Comparison of ENCODE assay signal across 11 cellular contexts in the genomic region with DNA sequence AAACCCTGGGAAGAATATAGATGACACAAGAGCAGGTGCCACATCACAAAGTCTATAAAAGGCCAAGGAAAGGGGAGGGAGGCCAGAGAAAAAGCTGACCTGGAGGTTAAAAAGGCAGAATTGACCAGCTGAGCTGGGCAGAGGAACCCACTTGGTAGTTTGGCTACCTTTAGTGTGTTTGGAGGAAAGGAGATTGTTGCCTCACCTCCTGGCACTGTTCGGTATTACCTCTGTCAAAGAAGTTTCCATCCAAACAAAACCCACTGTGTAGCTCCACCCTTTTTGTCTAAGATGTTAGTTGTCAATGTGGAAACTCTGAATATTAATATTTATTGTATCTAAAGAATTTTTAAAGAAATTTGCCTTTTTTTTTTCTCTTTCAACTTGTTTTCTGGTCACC. TPM values are rescaled to one million over a fixed set of nuclear protein-coding genes. Genes with fewer than 3 reads are reported as not detected.
DNase-seq lines count a peak whose midpoint lies in the region; ATAC-seq, FAIRE-seq and TF ChIP-seq lines count a peak whose summit lies in the region.
"Had no signal": no experiment of that assay in that cellular context is flagged by ENCODE, and none has a peak within 500 bp of the region (broad histone marks: within the 10 kb centered on the region; RNA-seq: fewer than 3 reads in every experiment).

No MANE protein-coding gene starts in this region.

- 95 to 97% methylated on average over 1 of the region's 1 CpG for WGBS in GM23248 (ENCODE audit: low coverage in 1 of 2, low lambda C conversion rate in 2 of 2, missing lambda C conversion rate in 2 of 2), 2 experiments
- WGBS in endodermal cell (ENCODE audit: insufficient coverage in 1 of 2, insufficient read length in 1 of 2), 2 experiments, result 100% methylated on average over 1 of the region's 1 CpG; no CpG with 5 or more reads in 1 of the 2 experiments
- 37 to 42% methylated on average over 1 of the region's 1 CpG for WGBS in pancreas, 2 donors

- H3K27me3 ChIP-seq in GM23248 (replicated peaks; ENCODE audit: insufficient read depth), result no peaks in the 10 kb centered on the region
- no peaks in the 10 kb centered on the region for H3K27me3 ChIP-seq in endodermal cell (ENCODE audit: control insufficient read depth, insufficient read depth, low read length, poor library complexity, severe bottlenecking)
- no peaks in the 10 kb centered on the region for H3K27me3 ChIP-seq in pancreas

- H3K4me3 ChIP-seq in GM23248 (no peak overlapping the region), NB4 (ENCODE audit: low read depth, low read length) (no peak overlapping the region), endodermal cell (ENCODE audit: low read length) (no peak overlapping the region), pancreas (no peak overlapping the region)

- H3K4me3 Mint-ChIP-seq in endodermal cell, result no peak overlapping the region
- H3K4me3 Mint-ChIP-seq: activated T-cell treated with anti-CD3 and anti-CD28 coated beads, Interleukin-2, amount 50 U/mL, for 24 hours; dendritic cell treated with granulocyte-macrophage colony-stimulating factor and Interleukin-4, amounts not matched to agents 40 ng/mL and 50 ng/mL, for 4 days had no signal

- no peak overlapping the region for H3K27ac ChIP-seq in GM23248
- no peak overlapping the region for H3K27ac ChIP-seq in endodermal cell (ENCODE audit: low read depth, low read length)
- peak overlapping the region in 1 of 4 donors; percentile 46 for H3K27ac ChIP-seq in pancreas

- no peak overlapping the region for H3K27ac Mint-ChIP-seq in endodermal cell
- H3K27ac Mint-ChIP-seq: activated T-cell treated with anti-CD3 and anti-CD28 coated beads, Interleukin-2, amount 50 U/mL, for 24 hours; dendritic cell treated with granulocyte-macrophage colony-stimulating factor and Interleukin-4, amounts not matched to agents 40 ng/mL and 50 ng/mL, for 4 days had no signal

- ATAC-seq in pancreas (peak; percentile 78 to 89 (median 84)), HG03196 (IDR thresholded peaks at IDR 0.05; ENCODE audit: unreplicated experiment) (no peak), HG02870 (IDR thresholded peaks at IDR 0.05; ENCODE audit: unreplicated experiment) (no peak)

- peaks cover 4% of the 10 kb centered on the region for H3K4me1 Mint-ChIP-seq in endodermal cell

- no peak for FAIRE-seq in pancreas (lab: Jason Lieb, UNC)

- H3F3A ChIP-seq in GM23248 (ENCODE audit: insufficient read depth), result peaks cover 47% of the 10 kb centered on the region

- no peak overlapping the region for H3K4me2 ChIP-seq in GM23248 (ENCODE audit: unreplicated experiment)

- TF ChIP-seq POLR2A in NB4 (IDR thresholded peaks at IDR 0.05; ENCODE audit: extremely low read depth, insufficient read length), result no peak

- H3K9ac ChIP-seq in GM23248, result no peak overlapping the region
- no peak overlapping the region for H3K9ac ChIP-seq in endodermal cell (ENCODE audit: extremely low read depth, low read length, poor library complexity, severe bottlenecking)

- H3K9me3 Mint-ChIP-seq in endodermal cell, result no peaks in the 10 kb centered on the region
- H3K9me3 Mint-ChIP-seq: activated T-cell treated with anti-CD3 and anti-CD28 coated beads, Interleukin-2, amount 50 U/mL, for 24 hours; dendritic cell treated with granulocyte-macrophage colony-stimulating factor and Interleukin-4, amounts not matched to agents 40 ng/mL and 50 ng/mL, for 4 days had no signal

- no peaks in the 10 kb centered on the region for H3K27me3 Mint-ChIP-seq in endodermal cell (ENCODE audit: insufficient read depth)
- H3K27me3 Mint-ChIP-seq: activated T-cell treated with anti-CD3 and anti-CD28 coated beads, Interleukin-2, amount 50 U/mL, for 24 hours; dendritic cell treated with granulocyte-macrophage colony-stimulating factor and Interleukin-4, amounts not matched to agents 40 ng/mL and 50 ng/mL, for 4 days had no signal

- H3K36me3 ChIP-seq in GM23248 (ENCODE audit: low read depth) (peaks cover 47% of the 10 kb centered on the region), endodermal cell (ENCODE audit: control insufficient read depth, insufficient read depth, low read length) (peaks cover 69% of the 10 kb centered on the region), pancreas (peaks cover 0 to 15% (median 0%) of the 10 kb centered on the region in 3 donors)

- H3K4me1 ChIP-seq in GM23248 (ENCODE audit: insufficient read depth), result peaks cover 29% of the 10 kb centered on the region
- H3K4me1 ChIP-seq in endodermal cell (ENCODE audit: control insufficient read depth, insufficient read depth, low read length), result no peaks in the 10 kb centered on the region
- H3K4me1 ChIP-seq in pancreas, result peaks cover 7 to 18% (median 13%) of the 10 kb centered on the region in 3 donors

- TF ChIP-seq CTCF in NB4 (IDR thresholded peaks at IDR 0.05; ENCODE audit: low read depth, low read length), result no peak
- peak; percentile 63 for TF ChIP-seq CTCF in endodermal cell (conservative IDR thresholded peaks at IDR 0.05)
- peak in 1 of 4 donors; percentile 25 for TF ChIP-seq CTCF in pancreas (IDR thresholded peaks at IDR 0.05)

- no peak overlapping the region for H2AFZ ChIP-seq in GM23248

- H3K9me3 ChIP-seq in GM23248 (ENCODE audit: low read depth) (no peaks in the 10 kb centered on the region), endodermal cell (ENCODE audit: control insufficient read depth, low read length) (no peaks in the 10 kb centered on the region), pancreas (no peaks in the 10 kb centered on the region)

- peaks cover 35% of the 10 kb centered on the region for H3K36me3 Mint-ChIP-seq in endodermal cell (ENCODE audit: low read depth)

- DNase-seq in GM23248 (peak; percentile 20), NB4 (ENCODE audit: low read depth) (peak; percentile 9), endodermal cell (no peak), pancreas (peak in 2 of 6 donors; percentile 21 to 34), NCI-H524 (lab: John Stamatoyannopoulos, UW) (no peak), GM03348 (ENCODE audit: low spot score) (no peak)
- DNase-seq: activated T-cell treated with anti-CD3 and anti-CD28 coated beads, Interleukin-2, amount 50 U/mL, for 24 hours; NCI-H2227 treated with DMSO at 0.1 percent for 48 hours had no signal

- intact Hi-C loops in pancreas (cut with DNase I), result no loop called here

- no peaks in the 10 kb centered on the region for H3K9me2 ChIP-seq in GM23248 (ENCODE audit: insufficient read depth)

- in situ Hi-C loops in GM23248 (cut with MboI), result no loop called here

- H3K79me2 ChIP-seq in GM23248 (ENCODE audit: insufficient read depth), result peaks cover 16% of the 10 kb centered on the region; the same call in 1 of the 2 replicates

- H4K20me1 ChIP-seq in GM23248 (ENCODE audit: insufficient read depth), result no peaks in the 10 kb centered on the region

RNA-seq across cellular contexts. Expression of gene ENTPD7, which starts 23.4 kb away (rescaled TPM):
- 21.6 and 26.8 TPM in 2 replicates for total RNA-seq in GM23248 (2014; rRNA removed; shearing (Covaris generic))
- polyA plus RNA-seq in GM23248 (2016; fragmentation: Nextera tagmentation; extraction: Ambion mirVana), result 7.5 and 8.3 TPM in 2 replicates
- total RNA-seq in endodermal cell, result 10 to 100 TPM; 23.8 to 26.4 TPM
- polyA plus RNA-seq in endodermal cell (2013, experiment 1 of 2), result 9.7 TPM
- polyA plus RNA-seq in endodermal cell (2013, experiment 2 of 2), result 9.8 TPM
- 10 to 100 TPM in 4 of 6 donors, 1 to 10 TPM in 2; 8.4 to 19.8 (median 14.4) TPM for total RNA-seq in pancreas
- 1 to 10 TPM; 1.8 to 1.9 TPM for polyA plus RNA-seq in pancreas

RNA-seq across cellular contexts. Expression of gene COX15, which starts 49.2 kb away (rescaled TPM):
- total RNA-seq in GM23248 (2014; rRNA removed; shearing (Covaris generic)), result 20.3 and 21.4 TPM in 2 replicates
- 17.1 and 18.3 TPM in 2 replicates for polyA plus RNA-seq in GM23248 (2016; fragmentation: Nextera tagmentation; extraction: Ambion mirVana)
- 10 to 100 TPM; 39.0 to 42.6 TPM for total RNA-seq in endodermal cell
- 38.5 TPM for polyA plus RNA-seq in endodermal cell (2013, experiment 1 of 2)
- 35.2 TPM for polyA plus RNA-seq in endodermal cell (2013, experiment 2 of 2)
- total RNA-seq in pancreas, result 10 to 100 TPM; 11.8 to 18.4 (median 16.6) TPM
- polyA plus RNA-seq in pancreas, result 10 to 100 TPM in 1 of 2 donors, 1 to 10 TPM in 1; 5.8 to 13.5 TPM

RNA-seq across cellular contexts. Expression of gene CUTC, which starts 49.3 kb away (rescaled TPM):
- 20.2 and 20.9 TPM in 2 replicates for total RNA-seq in GM23248 (2014; rRNA removed; shearing (Covaris generic))
- polyA plus RNA-seq in GM23248 (2016; fragmentation: Nextera tagmentation; extraction: Ambion mirVana) (25.7 and 28.5 TPM in 2 replicates), pancreas (10 to 100 TPM; 13.2 to 14.5 TPM)
- total RNA-seq in endodermal cell (10 to 100 TPM; 18.0 to 21.2 TPM), pancreas (10 to 100 TPM in 1 of 6 donors, 1 to 10 TPM in 5; 5.4 to 10.0 (median 7.2) TPM)
- 25.7 TPM for polyA plus RNA-seq in endodermal cell (2013, experiment 1 of 2)
- polyA plus RNA-seq in endodermal cell (2013, experiment 2 of 2), result 23.1 TPM

Comparison
In these comparisons a context has a peak if more than half of its experiments do, and no peak if none do; other contexts are left out.
1. DNase-seq: peak in GM23248 (single experiment) and NB4 (single experiment); none in endodermal cell (single experiment), NCI-H524 (0 of 2) and GM03348 (single experiment).
2. ATAC-seq: peak in pancreas (4 of 4); none in HG03196 (single experiment) and HG02870 (single experiment).